In genomic region chr11:124761301-124762021, GRCh38 we compare ENCODE assay signal across 8 cellular contexts. TPM values are rescaled to one million over a fixed set of nuclear protein-coding genes. Genes with fewer than 3 reads are reported as not detected.
DNase-seq lines count a peak whose midpoint lies in the region; ATAC-seq, FAIRE-seq and TF ChIP-seq lines count a peak whose summit lies in the region.

No MANE protein-coding gene starts in this region.

- intact Hi-C loops in Panc1 (cut with micrococcal nuclease; ENCODE audit: unreplicated experiment), result loop anchor here (2.0 to 5.0 kb wide), 2 partner anchors 36 to 75 kb away; no protein-coding TSS in a partner anchor
- intact Hi-C loops in heart right ventricle (cut with DNase I), result loop anchor here in 9 of 10 donors (2.0 to 10.0 kb wide), 9 partner anchors 36 to 93 kb away; partner anchors contain the start of genes SIAE (in 5 of the 9), SPA17 (in 5 of the 9) and MSANTD2 (in 1 of the 9)

- peak overlapping the region; percentile 59 to 88 for H3K4me3 ChIP-seq in Panc1 (ENCODE audit: low read depth in 2 of 2, low read length in 2 of 2)
- peak overlapping the region; percentile 61 to 94 (median 78) for H3K4me3 ChIP-seq in heart right ventricle
- peak overlapping the region; percentile 53 for H3K4me3 ChIP-seq in smooth muscle cell

- POLR2A ChIA-PET in Panc1 (lab: Charles Lee), result no interaction called here

- ATAC-seq in GM18907 (IDR thresholded peaks at IDR 0.05; ENCODE audit: unreplicated experiment) (peak; percentile 0), Panc1 (no peak), heart right ventricle (peak in 7 of 8 donors; percentile 12 to 58 (median 26)), left lobe of liver (no peak), GM21723 (IDR thresholded peaks at IDR 0.05; ENCODE audit: unreplicated experiment) (no peak)

- TF ChIP-seq CTCF in Panc1 (IDR thresholded peaks at IDR 0.05) (no peak), heart right ventricle (IDR thresholded peaks at IDR 0.05) (peak in 3 of 9 donors; percentile 10 to 32 (median 10)), smooth muscle cell (IDR thresholded peaks at IDR 0.05; ENCODE audit: borderline replicate concordance, insufficient read depth, poor library complexity, severe bottlenecking) (no peak), D721Med (IDR thresholded peaks at IDR 0.05; ENCODE audit: insufficient read depth, missing control alignments) (no peak)

- H3K27ac ChIP-seq in Panc1 (ENCODE audit: low read length), result no peak overlapping the region
- peak overlapping the region; percentile 86 to 99 (median 98) for H3K27ac ChIP-seq in heart right ventricle
- H3K27ac ChIP-seq in smooth muscle cell (ENCODE audit: low read depth), result no peak overlapping the region

- peaks cover 7% of the 10 kb centered on the region; the same call in 1 of the 2 replicates for H3K4me1 ChIP-seq in Panc1 (ENCODE audit: control insufficient read depth, insufficient read depth, low read length)
- H3K4me1 ChIP-seq in heart right ventricle, result peaks cover 12 to 60% (median 54%) of the 10 kb centered on the region in 9 donors
- H3K4me1 ChIP-seq in smooth muscle cell (ENCODE audit: low read depth), result peaks cover 39% of the 10 kb centered on the region

- H3F3A ChIP-seq in smooth muscle cell (ENCODE audit: low read depth), result no peaks in the 10 kb centered on the region

- in situ Hi-C loops in Panc1 (cut with HindIII; ENCODE audit: low pct_unique_long_range_greater_than_20kb, low sequenced_read_pairs), result no loop called here

- H4K20me1 ChIP-seq in smooth muscle cell (ENCODE audit: low read depth), result peaks cover 43% of the 10 kb centered on the region

- H3K4me2 ChIP-seq in smooth muscle cell, result peak overlapping the region; percentile 95

- CTCF ChIA-PET in Panc1 (lab: Charles Lee), result interaction anchor here (0.6 to 0.7 kb wide), 3 partner anchors 32 to 456 kb away, joined by 4 to 11 read pairs (median 6); no protein-coding TSS in a partner anchor

- no peak for FAIRE-seq in D721Med (lab: Jason Lieb, UNC)

- no peaks in the 10 kb centered on the region for H3K79me2 ChIP-seq in smooth muscle cell (ENCODE audit: low read depth)

- H3K9me3 ChIP-seq in Panc1 (ENCODE audit: control insufficient read depth, insufficient read depth, low read depth, low read length) (no peaks in the 10 kb centered on the region), heart right ventricle (no peaks in the 10 kb centered on the region), smooth muscle cell (replicated peaks; ENCODE audit: low read depth) (no peaks in the 10 kb centered on the region)

- DNase-seq in Panc1 (ENCODE audit: low read depth, low spot score), result no peak
- DNase-seq in heart right ventricle, result peak; percentile 29 to 81
- DNase-seq in smooth muscle cell (lab: John Stamatoyannopoulos, UW; ENCODE audit: unreplicated experiment), result no peak
- DNase-seq in left lobe of liver (ENCODE audit: low spot score), result no peak
- no peak for DNase-seq in D721Med (ENCODE audit: insufficient read length, low spot score)
- DNase-seq in epidermal melanocyte (ENCODE audit: insufficient read length, low spot score), result no peak

- WGBS in heart right ventricle, 2 donors, result 17% methylated on average over 21 of the region's 21 CpGs
- 11% methylated on average over 20 of the region's 21 CpGs for WGBS in smooth muscle cell (ENCODE audit: low lambda C conversion rate)

- no peaks in the 10 kb centered on the region; the same call in 1 of the 2 replicates for H3K36me3 ChIP-seq in Panc1 (ENCODE audit: control insufficient read depth, insufficient read depth, low read length)
- H3K36me3 ChIP-seq in heart right ventricle, result peaks cover 0 to 34% (median 0%) of the 10 kb centered on the region in 9 donors
- H3K36me3 ChIP-seq in smooth muscle cell (ENCODE audit: low read depth), result no peaks in the 10 kb centered on the region

- H3K27me3 ChIP-seq in Panc1 (ENCODE audit: control insufficient read depth, insufficient read depth, low read length), result no peaks in the 10 kb centered on the region
- H3K27me3 ChIP-seq in heart right ventricle, result peaks cover 0 to 69% (median 53%) of the 10 kb centered on the region in 7 donors
- peaks cover 65% of the 10 kb centered on the region for H3K27me3 ChIP-seq in smooth muscle cell (ENCODE audit: low read depth)

- H2AFZ ChIP-seq in smooth muscle cell (ENCODE audit: low read depth), result no peak overlapping the region

- H3K9ac ChIP-seq in smooth muscle cell (ENCODE audit: low read depth), result no peak overlapping the region

- BruUV-seq in Panc1 (replicated peaks; lab: Mats Ljungman, UMichigan), result no TSS peak

RNA-seq across cellular contexts. Expression of gene ESAM, which starts 0.6 kb away (rescaled TPM):
- 1.6 TPM for total RNA-seq in Panc1 (2021; ENCODE audit: unreplicated experiment)
- 1.2 TPM for polyA plus RNA-seq in Panc1 (2012; ENCODE audit: insufficient read length)
- total RNA-seq in heart right ventricle, result 10 to 100 TPM; 25.3 to 66.4 (median 44.8) TPM
- polyA plus RNA-seq in heart right ventricle, result 10 to 100 TPM; 47.2 to 88.1 TPM
- total RNA-seq in smooth muscle cell, result 0.31 and 0.76 TPM in 2 replicates
- polyA plus RNA-seq in smooth muscle cell, result 0.94 and 1.5 TPM in 2 replicates
- total RNA-seq in left lobe of liver, result 10.5 TPM

RNA-seq across cellular contexts. Expression of gene VSIG2, which starts 9.4 kb away (rescaled TPM):
- total RNA-seq in Panc1 (2021; ENCODE audit: unreplicated experiment) (not detected), heart right ventricle (1 to 10 TPM in 5 of 10 donors, under 1 TPM in 5; 0.72 to 2.2 (median 1.1) TPM), smooth muscle cell (not detected in 2 replicates), left lobe of liver (1.3 TPM)
- polyA plus RNA-seq in Panc1 (2012; ENCODE audit: insufficient read length), result not detected
- polyA plus RNA-seq in heart right ventricle (1 to 10 TPM in 1 of 2 donors, under 1 TPM in 1; 0.55 to 2.3 TPM), smooth muscle cell (not detected in 2 replicates)

RNA-seq across cellular contexts. Expression of gene NRGN, which starts 21.7 kb away (rescaled TPM):
- 5.7 TPM for total RNA-seq in Panc1 (2021; ENCODE audit: unreplicated experiment)
- 2.1 TPM for polyA plus RNA-seq in Panc1 (2012; ENCODE audit: insufficient read length)
- 1 to 10 TPM; 1.5 to 7.8 (median 4.1) TPM for total RNA-seq in heart right ventricle
- 10 to 100 TPM in 1 of 2 donors, 1 to 10 TPM in 1; 7.3 to 26.0 TPM for polyA plus RNA-seq in heart right ventricle
- 1.2 TPM in 1 of 2 replicates, not detected in the other for total RNA-seq in smooth muscle cell
- polyA plus RNA-seq in smooth muscle cell, result 2.0 and 2.8 TPM in 2 replicates
- 1.4 TPM for total RNA-seq in left lobe of liver

RNA-seq across cellular contexts. Expression of gene MSANTD2, which starts 38.7 kb away (rescaled TPM):
- total RNA-seq in Panc1 (2021; ENCODE audit: unreplicated experiment) (20.5 TPM), heart right ventricle (1 to 10 TPM; 2.4 to 4.6 (median 3.1) TPM), smooth muscle cell (18.8 and 25.3 TPM in 2 replicates), left lobe of liver (4.9 TPM)
- 12.2 TPM for polyA plus RNA-seq in Panc1 (2012; ENCODE audit: insufficient read length)
- polyA plus RNA-seq in heart right ventricle (10 to 100 TPM in 1 of 2 donors, 1 to 10 TPM in 1; 3.5 to 15.9 TPM), smooth muscle cell (11.4 and 13.6 TPM in 2 replicates)

Comparison
In these comparisons a context has a peak if more than half of its experiments do, and no peak if none do; other contexts are left out.
1. ATAC-seq: peak in GM18907 (single experiment) and heart right ventricle (7 of 8); none in Panc1 (single experiment), left lobe of liver (single experiment) and GM21723 (single experiment).
2. DNase-seq: peak in heart right ventricle (2 of 2); none in Panc1 (single experiment), smooth muscle cell (single experiment), left lobe of liver (single experiment), D721Med (single experiment) and epidermal melanocyte (single experiment).
3. H3K27ac ChIP-seq: peak in heart right ventricle (10 of 10); none in Panc1 (single experiment) and smooth muscle cell (single experiment).
4. Peak in every context shown above with its lines, with median percentiles within 50 percentile points of each other: H3K4me3 ChIP-seq.